Comparison of ENCODE assay signal across 15 cellular contexts in genomic region chr1:245869847-245870246, GRCh38.
DNase-seq lines count a peak whose midpoint lies in the region; ATAC-seq and TF ChIP-seq lines count a peak whose summit lies in the region.
"Had no signal": no experiment of that assay in that cellular context is flagged by ENCODE, and none has a peak within 500 bp of the region (broad histone marks: within the 10 kb centered on the region; RNA-seq: fewer than 3 reads in every experiment).

No MANE protein-coding gene starts in this region.

- no peaks in the 10 kb centered on the region for H3K36me3 Mint-ChIP-seq in mesothelial cell of epicardium

- no peaks in the 10 kb centered on the region for H3K9me3 Mint-ChIP-seq in mesothelial cell of epicardium
- H3K9me3 Mint-ChIP-seq: CD4-positive, alpha-beta T cell had no signal

- peaks cover 50% of the 10 kb centered on the region for H3K4me1 Mint-ChIP-seq in mesothelial cell of epicardium
- H3K4me1 Mint-ChIP-seq: B cell had no signal

- H3K4me3 Mint-ChIP-seq in mesothelial cell of epicardium: no peak overlapping the region
- H3K4me3 Mint-ChIP-seq: B cell; CD4-positive, alpha-beta T cell had no signal

- DNase-seq in SIG-M5 treated with dmso at 0.1 percent for 504 hours (lab: John Stamatoyannopoulos, UW; ENCODE audit: unreplicated experiment) (peak; percentile 17), SIG-M5 (lab: John Stamatoyannopoulos, UW) (no peak), NCI-H69 (lab: John Stamatoyannopoulos, UW) (peak; percentile 74), mesothelial cell of epicardium (ENCODE audit: low spot score in 2 of 2, unreplicated experiment in 2 of 2) (no peak), GF-D8 (lab: John Stamatoyannopoulos, UW) (no peak), DMS53 treated with DMSO at 0.1 percent for 48 hours (lab: John Stamatoyannopoulos, UW; ENCODE audit: unreplicated experiment) (no peak)
- DNase-seq: Calu3; CD4-positive, alpha-beta T cell; NCI-H1436 treated with DMSO at 0.1 percent for 48 hours; NCI-H510A; NCI-H82; OCI-M1; SHP77 had no signal

- TF ChIP-seq CTCF in mesothelial cell of epicardium (IDR thresholded peaks at IDR 0.05; ENCODE audit: unreplicated experiment): no peak

- H3K27ac Mint-ChIP-seq in mesothelial cell of epicardium: peak overlapping the region; percentile 52
- H3K27ac Mint-ChIP-seq: B cell; CD4-positive, alpha-beta T cell had no signal

- ATAC-seq in HG02981 (IDR thresholded peaks at IDR 0.05; ENCODE audit: unreplicated experiment): no peak

- no peaks in the 10 kb centered on the region for H3K27me3 Mint-ChIP-seq in mesothelial cell of epicardium (ENCODE audit: low read depth)
- H3K27me3 Mint-ChIP-seq: B cell; CD4-positive, alpha-beta T cell had no signal

Comparison
In these comparisons a context has a peak if more than half of its experiments do, and no peak if none do; other contexts are left out.
1. DNase-seq: peak in SIG-M5 treated with dmso at 0.1 percent for 504 hours (single experiment) and NCI-H69 (single experiment); none in SIG-M5 (single experiment), mesothelial cell of epicardium (0 of 2), GF-D8 (single experiment) and DMS53 treated with DMSO at 0.1 percent for 48 hours (single experiment).